ENCODE assay signal across 26 cellular contexts in the genomic region with DNA sequence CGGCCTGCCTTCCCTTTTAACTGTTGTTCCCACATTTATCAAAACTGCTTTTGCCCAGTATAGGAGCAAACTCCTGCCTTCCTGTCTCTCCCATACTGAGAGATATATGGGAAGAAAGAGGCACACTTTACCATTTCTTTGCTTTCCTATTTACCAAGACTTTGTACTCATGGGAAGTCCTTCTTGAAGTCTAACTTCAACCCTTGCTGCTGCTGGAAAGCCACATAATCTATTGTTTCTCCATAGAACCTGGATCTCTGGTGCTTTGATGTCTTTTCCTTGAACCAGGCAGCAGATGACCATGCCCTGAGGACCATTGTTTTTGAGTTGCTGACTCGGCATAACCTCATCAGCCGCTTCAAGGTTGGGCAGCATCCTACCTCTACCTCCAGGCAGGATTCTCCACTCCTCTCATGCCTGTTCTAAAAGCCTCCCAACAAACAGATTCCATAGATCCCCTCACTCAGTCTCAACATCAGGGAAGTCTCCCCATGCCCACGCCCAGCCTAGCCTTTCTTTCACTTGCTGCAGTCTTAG. TPM values are rescaled to one million over a fixed set of nuclear protein-coding genes. Genes with fewer than 3 reads are reported as not detected.
"Had no signal": no experiment of that assay in that cellular context is flagged by ENCODE, and none has a peak within 500 bp of the region (broad histone marks: within the 10 kb centered on the region; RNA-seq: fewer than 3 reads in every experiment).

No MANE protein-coding gene starts in this region.

- DNase-seq: KBM-7, MV-4-11, NCI-H1048, NCI-H1105, NCI-H1417 treated with DMSO at 0.1 percent for 48 hours, NCI-H146, NCI-H187, NCI-H2029, NCI-H2081 treated with DMSO at 0.1 percent for 48 hours, NCI-H2171, NCI-H226, NCI-H446, NCI-H510A, NCI-H524 treated with DMSO at 0.1 percent for 48 hours, NCI-H69, NCI-H774, Right ventricle myocardium superior, RPMI8226, SIG-M5 had no signal

- H3K9me3 Mint-ChIP-seq: IgD-negative memory B cell had no signal

- H3K27me3 Mint-ChIP-seq: IgD-negative memory B cell had no signal

- H3K4me3 Mint-ChIP-seq: IgD-negative memory B cell had no signal

- H3K4me3 ChIP-seq: SJSA1, SK-N-MC had no signal

- FAIRE-seq: RCC 7860 had no signal

- H3K4me1 Mint-ChIP-seq: IgD-negative memory B cell had no signal

- H3K4me1 ChIP-seq: SJSA1 had no signal

- H3K9me3 ChIP-seq: SJSA1 had no signal

- H3K27ac ChIP-seq: SJSA1, SK-N-MC had no signal

- H3K27ac Mint-ChIP-seq: IgD-negative memory B cell had no signal

- H3K36me3 ChIP-seq: SJSA1 had no signal

RNA-seq across cellular contexts. Expression of a gene that starts 18.4 kb away (rescaled TPM):
- total RNA-seq: HT-29, LHCN-M2, MCF 10A, SJSA1 had no signal
- polyA plus RNA-seq: IgD-negative memory B cell had no signal

RNA-seq across cellular contexts. Expression of a gene that starts 20.7 kb away (rescaled TPM):
- total RNA-seq: HT-29, LHCN-M2, MCF 10A, SJSA1 had no signal
